Comparison of ENCODE assay signal across 1 cellular context in genomic region chr7:66739953-66740301, GRCh38.
TF ChIP-seq lines count a peak whose summit lies in the region.

No MANE protein-coding gene starts in this region.

TF ChIP-seq in HCT116, 20 proteins besides CTCF, POLR2A, EP300 and RAD21:
- TF ChIP-seq ELF1 (IDR thresholded peaks at IDR 0.05; ENCODE audit: borderline replicate concordance, low read depth), result no peak
- no peak for TF ChIP-seq YY1 (IDR thresholded peaks at IDR 0.05; ENCODE audit: extremely low read depth, insufficient replicate concordance, low read depth, low read length)
- TF ChIP-seq CBX3 (IDR thresholded peaks at IDR 0.05; ENCODE audit: low read depth), result no peak
- no peak for TF ChIP-seq SP1 (IDR thresholded peaks at IDR 0.05; ENCODE audit: low read depth)
